In the genomic region with DNA sequence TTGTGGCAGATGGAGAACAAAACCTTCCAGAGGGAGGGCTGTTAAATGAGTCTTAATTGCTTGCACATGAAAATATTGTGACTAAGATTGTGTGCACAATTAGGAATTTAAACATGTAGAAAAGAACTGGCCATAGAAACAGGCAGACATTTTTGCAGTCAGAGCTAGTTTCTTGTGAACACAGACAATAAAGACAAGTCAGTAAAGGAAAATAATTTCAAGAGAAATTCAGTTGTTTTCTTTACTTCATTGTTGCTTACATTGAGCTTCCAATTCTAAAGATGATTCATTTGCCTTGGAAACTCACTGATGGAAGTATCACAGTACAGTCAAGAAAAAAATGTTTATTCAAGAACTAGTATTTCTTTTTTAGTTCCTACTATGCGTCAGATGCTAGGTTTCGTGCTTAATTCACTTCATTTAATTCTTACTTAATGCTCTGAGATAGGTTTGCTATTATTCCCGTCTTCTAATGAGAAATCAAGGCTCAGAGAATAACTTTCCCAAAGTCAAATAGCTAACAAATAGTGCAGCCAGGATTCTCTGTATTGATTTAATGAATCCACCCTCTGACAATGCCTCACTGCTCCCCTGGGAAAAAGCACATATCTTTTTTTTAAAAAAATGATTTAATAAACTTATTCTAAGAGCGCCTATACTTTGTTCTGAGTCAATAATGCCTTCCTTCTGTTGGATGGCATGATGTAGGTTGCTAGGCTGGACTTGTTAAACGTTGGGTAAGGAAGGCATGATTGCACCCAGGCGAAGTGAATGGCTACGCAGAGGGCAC, we compare ENCODE assay signal across 27 cellular contexts.
A peak's percentile ranks its signal among the peaks of the same experiment; 100 is the strongest.
DNase-seq lines count a peak whose midpoint lies in the region; ATAC-seq, FAIRE-seq and TF ChIP-seq lines count a peak whose summit lies in the region.
"Had no signal": no experiment of that assay in that cellular context is flagged by ENCODE, and none has a peak within 500 bp of the region (broad histone marks: within the 10 kb centered on the region; RNA-seq: fewer than 3 reads in every experiment).

No MANE protein-coding gene starts in this region.

- intact Hi-C loops in left ventricle myocardium inferior (cut with micrococcal nuclease) = no loop called here

- CTCF ChIA-PET in AG04450 (lab: Charles Lee) = interaction anchor here (0.9 to 3.3 kb wide), 5 partner anchors 10 to 277 kb away, joined by 3 to 27 read pairs (median 4); no protein-coding TSS in a partner anchor

- no peak overlapping the region for H3K27ac Mint-ChIP-seq in stimulated activated naive CD8-positive, alpha-beta T cell treated with anti-CD3 and anti-CD28 coated beads, Interleukin-15, amount 100 ng/mL, for 72 hours
- H3K27ac Mint-ChIP-seq: activated CD4-positive, alpha-beta memory T cell treated with anti-CD3 and anti-CD28 coated beads, Interleukin-2, amount 10 ng/mL, durations not matched to agents 7 days and 5 days; activated naive CD4-positive, alpha-beta T cell treated with anti-CD3 and anti-CD28 coated beads, Interleukin-2, amount 50 U/mL, for 72 hours; dendritic cell treated with granulocyte-macrophage colony-stimulating factor and Interleukin-4, amounts not matched to agents 40 ng/mL and 50 ng/mL, for 4 days had no signal

- no peak for ATAC-seq in stimulated activated naive CD8-positive, alpha-beta T cell treated with anti-CD3 and anti-CD28 coated beads, Interleukin-15, amount 100 ng/mL, for 72 hours
- ATAC-seq: activated naive CD4-positive, alpha-beta T cell treated with anti-CD3 and anti-CD28 coated beads, Interleukin-2, amount 50 U/mL, for 72 hours; activated T-cell treated with anti-CD3 and anti-CD28 coated beads, Interleukin-2, amount 50 U/mL, for 4 hours; body of pancreas had no signal

- H3K4me1 ChIP-seq in left ventricle myocardium inferior = peaks cover 18% of the 10 kb centered on the region
- H3K4me1 ChIP-seq: body of pancreas, suprapubic skin had no signal

- H3K27me3 Mint-ChIP-seq in stimulated activated naive CD8-positive, alpha-beta T cell treated with anti-CD3 and anti-CD28 coated beads, Interleukin-15, amount 100 ng/mL, for 72 hours = no peaks in the 10 kb centered on the region
- H3K27me3 Mint-ChIP-seq: dendritic cell treated with granulocyte-macrophage colony-stimulating factor and Interleukin-4, amounts not matched to agents 40 ng/mL and 50 ng/mL, for 4 days had no signal

- H3K9me3 Mint-ChIP-seq in stimulated activated naive CD8-positive, alpha-beta T cell treated with anti-CD3 and anti-CD28 coated beads, Interleukin-15, amount 100 ng/mL, for 72 hours = no peaks in the 10 kb centered on the region
- H3K9me3 Mint-ChIP-seq: activated CD4-positive, alpha-beta memory T cell treated with anti-CD3 and anti-CD28 coated beads, Interleukin-2, amount 10 ng/mL, durations not matched to agents 7 days and 5 days; activated naive CD4-positive, alpha-beta T cell treated with anti-CD3 and anti-CD28 coated beads, Interleukin-2, amount 50 U/mL, for 72 hours; activated T-cell treated with anti-CD3 and anti-CD28 coated beads, Interleukin-2, amount 50 U/mL, for 4 hours; dendritic cell treated with granulocyte-macrophage colony-stimulating factor and Interleukin-4, amounts not matched to agents 40 ng/mL and 50 ng/mL, for 4 days had no signal

- no peaks in the 10 kb centered on the region for H3K9me3 ChIP-seq in AG04450 (ENCODE audit: control insufficient read depth, insufficient read depth, low read length)
- H3K9me3 ChIP-seq in left ventricle myocardium inferior (replicated peaks) = no peaks in the 10 kb centered on the region
- H3K9me3 ChIP-seq: BE2C, body of pancreas, suprapubic skin had no signal

- H3K4me3 ChIP-seq in AG04450 (ENCODE audit: low read depth, low read length) (no peak overlapping the region), bronchial epithelial cell (ENCODE audit: low read depth, low read length) (no peak overlapping the region), fibroblast of villous mesenchyme (ENCODE audit: low read depth, low read length) (no peak overlapping the region), left ventricle myocardium inferior (no peak overlapping the region)
- H3K4me3 ChIP-seq: body of pancreas, suprapubic skin had no signal

- H3K27ac ChIP-seq in AG04450 (ENCODE audit: low read depth, low read length) = no peak overlapping the region
- H3K27ac ChIP-seq in left ventricle myocardium inferior (replicated peaks) = no peak overlapping the region
- H3K27ac ChIP-seq: body of pancreas, epithelial cell of prostate, suprapubic skin had no signal

- H3K4me1 Mint-ChIP-seq in stimulated activated naive CD8-positive, alpha-beta T cell treated with anti-CD3 and anti-CD28 coated beads, Interleukin-15, amount 100 ng/mL, for 72 hours = peaks cover 28% of the 10 kb centered on the region

- H3K36me3 ChIP-seq in bronchial epithelial cell (ENCODE audit: control insufficient read depth, insufficient read depth, low read length) = no peaks in the 10 kb centered on the region
- no peaks in the 10 kb centered on the region for H3K36me3 ChIP-seq in left ventricle myocardium inferior
- H3K36me3 ChIP-seq: BE2C, suprapubic skin had no signal

- H3K27me3 ChIP-seq in AG04450 (ENCODE audit: control insufficient read depth, insufficient read depth, low read length) = no peaks in the 10 kb centered on the region
- H3K27me3 ChIP-seq in bronchial epithelial cell (ENCODE audit: control insufficient read depth, insufficient read depth, low read length) = no peaks in the 10 kb centered on the region
- H3K27me3 ChIP-seq in left ventricle myocardium inferior (ENCODE audit: low read depth) = no peaks in the 10 kb centered on the region
- H3K27me3 ChIP-seq: BE2C, body of pancreas, suprapubic skin had no signal

- no peak for FAIRE-seq in bronchial epithelial cell (lab: Jason Lieb, UNC)
- FAIRE-seq: D721Med, GM12892 had no signal

- TF ChIP-seq CTCF in AG04450 (IDR thresholded peaks at IDR 0.05; ENCODE audit: low read depth, low read length) (no peak), bronchial epithelial cell (IDR thresholded peaks at IDR 0.05; ENCODE audit: insufficient read depth, low read length, severe bottlenecking) (no peak), fibroblast of villous mesenchyme (IDR thresholded peaks at IDR 0.05; ENCODE audit: insufficient read depth, low read depth, low read length) (no peak), left ventricle myocardium inferior (IDR thresholded peaks at IDR 0.05; ENCODE audit: borderline replicate concordance) (no peak)

- no peak overlapping the region for H3K4me3 Mint-ChIP-seq in stimulated activated naive CD8-positive, alpha-beta T cell treated with anti-CD3 and anti-CD28 coated beads, Interleukin-15, amount 100 ng/mL, for 72 hours
- H3K4me3 Mint-ChIP-seq: activated CD4-positive, alpha-beta memory T cell treated with anti-CD3 and anti-CD28 coated beads, Interleukin-2, amount 10 ng/mL, durations not matched to agents 7 days and 5 days; activated T-cell treated with anti-CD3 and anti-CD28 coated beads, Interleukin-2, amount 50 U/mL, for 4 hours; dendritic cell treated with granulocyte-macrophage colony-stimulating factor and Interleukin-4, amounts not matched to agents 40 ng/mL and 50 ng/mL, for 4 days had no signal

- POLR2A ChIA-PET in AG04450 (lab: Yijun Ruan, JAX) = interaction anchor here (1.2 kb wide), 1 partner anchor 130 kb away, joined by 4 read pairs; no protein-coding TSS in a partner anchor

- DNase-seq in AG04450 (ENCODE audit: low read depth, low spot score) (peak; percentile 20), GM04504 (ENCODE audit: low read depth) (peak; percentile 24), bronchial epithelial cell (ENCODE audit: low read depth) (peak; percentile 4), fibroblast of villous mesenchyme (ENCODE audit: low read depth) (peak; percentile 36), left ventricle myocardium inferior (no peak), SK-N-DZ (ENCODE audit: low spot score) (no peak)
- DNase-seq in stimulated activated naive CD8-positive, alpha-beta T cell treated with anti-CD3 and anti-CD28 coated beads, Interleukin-15, amount 100 ng/mL, for 72 hours = no peak
- no peak for DNase-seq in activated CD4-positive, alpha-beta T cell treated with anti-CD3 and anti-CD28 coated beads, Interleukin-2, amount 50 U/mL, for 4 hours
- DNase-seq: activated CD4-positive, alpha-beta memory T cell treated with anti-CD3 and anti-CD28 coated beads, Interleukin-2, amount 10 ng/mL, durations not matched to agents 7 days and 5 days; activated T-cell treated with anti-CD3 and anti-CD28 coated beads, Interleukin-2, amount 50 U/mL, for 4 hours; BE2C; body of pancreas; GF-D8; H7; head of caudate nucleus; NCI-H1105; NCI-H2107; NCI-H524; nucleus accumbens; stimulated activated CD4-positive, alpha-beta T cell treated with anti-CD3 and anti-CD28 coated beads, Interleukin-12 subunit alpha, Interleukin-12 subunit beta, amount 100 ng/mL, for 4 hours; stimulated activated CD8-positive, alpha-beta memory T cell treated with anti-CD3 and anti-CD28 coated beads, Interleukin-4, amount 100 ng/mL, for 48 hours had no signal

Comparison
In these comparisons a context has a peak if more than half of its experiments do, and no peak if none do; other contexts are left out.
1. DNase-seq: peak in AG04450 (single experiment), GM04504 (single experiment), bronchial epithelial cell (single experiment) and fibroblast of villous mesenchyme (single experiment); none in left ventricle myocardium inferior (single experiment), SK-N-DZ (single experiment), stimulated activated naive CD8-positive, alpha-beta T cell treated with anti-CD3 and anti-CD28 coated beads, Interleukin-15, amount 100 ng/mL, for 72 hours (0 of 2) and activated CD4-positive, alpha-beta T cell treated with anti-CD3 and anti-CD28 coated beads, Interleukin-2, amount 50 U/mL, for 4 hours (0 of 2).